Comparison of ENCODE assay signal across 23 cellular contexts in genomic region chr22:36532466-36532865, GRCh38.
"Had no signal": no experiment of that assay in that cellular context is flagged by ENCODE, and none has a peak within 500 bp of the region (broad histone marks: within the 10 kb centered on the region; RNA-seq: fewer than 3 reads in every experiment).

No MANE protein-coding gene starts in this region.

- H3K4me2 ChIP-seq: KMS-11, SK-N-SH had no signal

- DNase-seq: IMR-90, Kasumi-1, MM.1S, NCI-H1092 treated with DMSO at 0.1 percent for 48 hours, NCI-H1436 treated with DMSO at 0.1 percent for 48 hours, NCI-H1694, NCI-H1930, NCI-H2081, NCI-H2107, NCI-H2227 treated with DMSO at 0.1 percent for 48 hours, NCI-H446, NCI-H510A, NCI-H524 treated with DMSO at 0.1 percent for 48 hours, NCI-H69, NCI-H774, PC-3, SHP77, SK-N-SH, SW 1271, T-helper 1 cell had no signal

- H3K27ac ChIP-seq: KMS-11, RWPE1 had no signal

- ATAC-seq: Panc1, PC-3 had no signal

- H3K9ac ChIP-seq: KMS-11, SK-N-SH had no signal

- H3K9me3 ChIP-seq: SK-N-SH had no signal
